Comparison of ENCODE assay signal across 3 cellular contexts in genomic region chr3:124443446-124443845, GRCh38.
"Had no signal": no experiment of that assay in that cellular context is flagged by ENCODE, and none has a peak within 500 bp of the region (broad histone marks: within the 10 kb centered on the region; RNA-seq: fewer than 3 reads in every experiment).

No MANE protein-coding gene starts in this region.

- H3K4me3 ChIP-seq: GM12878 had no signal

- DNase-seq: GDM1, GF-D8 had no signal

- ATAC-seq: GM12878 had no signal
